In the genomic region with DNA sequence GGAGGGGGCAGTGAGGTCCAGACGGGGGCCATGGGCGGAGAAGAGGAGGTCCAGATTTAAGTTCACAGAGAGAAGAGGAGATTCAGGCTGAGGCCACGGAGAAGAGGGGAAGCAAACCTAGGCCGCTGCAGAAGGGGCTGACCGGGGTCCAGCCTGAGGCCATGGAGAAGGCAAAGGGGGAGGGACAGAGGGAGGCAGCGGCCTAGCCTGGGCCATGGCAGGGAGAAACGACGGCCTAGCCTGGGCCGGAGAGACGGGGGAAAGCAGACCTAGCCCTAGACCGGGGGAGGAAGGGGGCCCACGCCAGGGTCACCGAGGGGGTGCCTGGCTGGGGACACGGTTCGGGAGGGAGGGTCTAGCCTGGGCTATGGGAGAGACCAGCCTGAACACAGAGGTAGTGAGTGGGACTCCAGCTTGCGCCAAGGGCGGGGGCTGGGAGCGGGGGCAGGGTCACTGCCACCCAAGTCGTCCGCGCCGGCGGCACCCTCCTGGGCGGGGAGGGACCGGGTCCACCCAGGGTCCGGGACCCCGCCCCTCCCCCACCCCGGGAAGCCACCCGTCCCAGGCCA, we compare ENCODE assay signal across 8 cellular contexts. TPM values are rescaled to one million over a fixed set of nuclear protein-coding genes. Genes with fewer than 3 reads are reported as not detected.
DNase-seq lines count a peak whose midpoint lies in the region; ATAC-seq, FAIRE-seq and TF ChIP-seq lines count a peak whose summit lies in the region.

No MANE protein-coding gene starts in this region.

- H3K9me3 ChIP-seq in adrenal gland (replicated peaks in 1 of 3) (no peaks in the 10 kb centered on the region), iPS-18a (ENCODE audit: control insufficient read depth, low read depth, low read length) (no peaks in the 10 kb centered on the region), small intestine (ENCODE audit: control insufficient read depth, low read depth) (no peaks in the 10 kb centered on the region)

- DNase-seq in DMS53 (lab: John Stamatoyannopoulos, UW) (peak; percentile 64), HuH-7.5 (ENCODE audit: low spot score) (peak; percentile 59), adrenal gland (peak in 6 of 7 donors; percentile 36 to 62 (median 40)), small intestine (no peak), KBM-7 (no peak), NCI-H2029 treated with DMSO at 0.1 percent for 48 hours (lab: John Stamatoyannopoulos, UW) (no peak)

- H3K27me3 ChIP-seq in adrenal gland, result no peaks in the 10 kb centered on the region
- no peaks in the 10 kb centered on the region for H3K27me3 ChIP-seq in iPS-18a (ENCODE audit: control insufficient read depth, insufficient read depth, low read length)
- no peaks in the 10 kb centered on the region for H3K27me3 ChIP-seq in small intestine (ENCODE audit: control insufficient read depth in 2 of 2, insufficient read depth in 2 of 2, low read length in 2 of 2)

- ATAC-seq in GM21515 (IDR thresholded peaks at IDR 0.05; ENCODE audit: unreplicated experiment), result peak; percentile 5

- FAIRE-seq in small intestine (lab: Jason Lieb, UNC), result no peak

- TF ChIP-seq CTCF in adrenal gland (IDR thresholded peaks at IDR 0.05), result no peak

- 0 to 2% (median 1%) methylated on average over 10 to 29 of the region's 29 CpGs for WGBS in adrenal gland, 4 donors
- WGBS in small intestine, 3 donors, result 0 to 3% (median 1%) methylated on average over 15 to 29 of the region's 29 CpGs

- H3K27ac ChIP-seq in adrenal gland (peak overlapping the region in 4 of 5 donors; percentile 92 to 100 (median 95)), iPS-18a (ENCODE audit: low read length) (peak overlapping the region; percentile 55), small intestine (ENCODE audit: low read depth in 1 of 2, low read length in 1 of 2) (peak overlapping the region; percentile 97 to 98)

- peaks cover 20 to 65% of the 10 kb centered on the region in 2 donors for H3K4me1 ChIP-seq in adrenal gland (replicated peaks in 1 of 2)
- peaks cover 46% of the 10 kb centered on the region for H3K4me1 ChIP-seq in iPS-18a (ENCODE audit: control insufficient read depth, low read depth, low read length)
- peaks cover 11 to 22% of the 10 kb centered on the region in 2 donors for H3K4me1 ChIP-seq in small intestine (ENCODE audit: control insufficient read depth in 2 of 2, insufficient read depth in 1 of 2, low read depth in 1 of 2, low read length in 1 of 2)

- peak overlapping the region; percentile 30 to 98 (median 86) for H3K4me3 ChIP-seq in adrenal gland
- H3K4me3 ChIP-seq in iPS-18a (ENCODE audit: low read length), result peak overlapping the region; percentile 89
- peak overlapping the region; percentile 70 to 97 for H3K4me3 ChIP-seq in small intestine (ENCODE audit: low read depth in 1 of 2, low read length in 2 of 2)

- peaks cover 0 to 7% of the 10 kb centered on the region in 2 donors for H3K36me3 ChIP-seq in adrenal gland (replicated peaks in 1 of 2)
- H3K36me3 ChIP-seq in iPS-18a (ENCODE audit: control insufficient read depth, low read depth, low read length), result no peaks in the 10 kb centered on the region
- no peaks in the 10 kb centered on the region for H3K36me3 ChIP-seq in small intestine (ENCODE audit: control insufficient read depth in 2 of 2, insufficient read depth in 2 of 2, low read length in 2 of 2)

- in situ Hi-C loops in KBM-7 (cut with MboI; ENCODE audit: low pct_unique_long_range_greater_than_20kb, low sequenced_read_pairs), result no loop called here

- intact Hi-C loops in adrenal gland (cut with DNase I), result loop anchor here (10.0 kb wide), 2 partner anchors 160 to 170 kb away; a partner anchor contains a TSS

- H3K9ac ChIP-seq in iPS-18a (ENCODE audit: low read length), result peak overlapping the region; percentile 86

- TF ChIP-seq POLR2A in adrenal gland (IDR thresholded peaks at IDR 0.05), result no peak

RNA-seq across cellular contexts. Expression of a gene that starts 0.5 kb away (rescaled TPM):
- 100 to 1,000 TPM; 110 to 386 (median 204) TPM for total RNA-seq in adrenal gland
- polyA plus RNA-seq in adrenal gland, result 100 to 1,000 TPM; 156 to 314 (median 171) TPM
- 100 to 1,000 TPM; 262 to 292 (median 289) TPM for polyA plus RNA-seq in small intestine

Comparison
In these comparisons a context has a peak if more than half of its experiments do, and no peak if none do; other contexts are left out.
1. DNase-seq: peak in DMS53 (single experiment), HuH-7.5 (single experiment) and adrenal gland (6 of 7); none in small intestine (single experiment), KBM-7 (single experiment) and NCI-H2029 treated with DMSO at 0.1 percent for 48 hours (single experiment).
2. Peak in every context shown above with its lines, with median percentiles within 50 percentile points of each other: H3K27ac ChIP-seq and H3K4me3 ChIP-seq.